In the genomic region with DNA sequence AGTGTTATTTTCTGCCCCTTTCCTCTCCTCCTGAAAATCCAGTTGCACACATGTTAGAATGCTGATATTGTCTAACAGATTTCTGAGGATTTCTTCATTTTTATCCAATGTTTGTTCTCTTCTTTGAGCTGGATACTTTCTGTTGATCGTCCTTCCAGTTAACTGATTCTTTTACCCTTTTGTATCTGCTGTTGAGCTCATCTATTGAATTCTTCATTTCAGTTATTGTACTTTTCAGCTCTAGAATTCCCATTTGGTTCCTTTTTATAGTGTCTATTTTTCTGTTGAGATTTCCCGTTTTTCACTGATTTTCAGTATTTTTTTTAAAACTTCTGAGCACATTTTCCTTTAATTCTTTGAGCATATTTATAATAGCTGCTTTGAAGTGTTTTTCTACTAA, we compare ENCODE assay signal across 26 cellular contexts.
"Had no signal": no experiment of that assay in that cellular context is flagged by ENCODE, and none has a peak within 500 bp of the region (broad histone marks: within the 10 kb centered on the region; RNA-seq: fewer than 3 reads in every experiment).

No MANE protein-coding gene starts in this region.

- H3K4me3 Mint-ChIP-seq: immature natural killer cell; naive thymus-derived CD4-positive, alpha-beta T cell; natural killer cell treated with Interleukin-12 subunit alpha and Interleukin-12 subunit beta and Interleukin-15 and Interleukin-18, amount 100 ng/mL, for 72 hours; stimulated activated naive CD8-positive, alpha-beta T cell treated with anti-CD3 and anti-CD28 coated beads, Interleukin-15, Interleukin-2, amounts not matched to agents 100 ng/mL and 50 ng/mL, for 24 hours; type B pancreatic cell had no signal

- H3K9me3 Mint-ChIP-seq: natural killer cell treated with Interleukin-12 subunit alpha and Interleukin-12 subunit beta and Interleukin-15 and Interleukin-18, amount 100 ng/mL, for 72 hours; type B pancreatic cell had no signal

- H3K4me3 ChIP-seq: left lung, lung, mucosa of descending colon, ovary, right atrium auricular region, skin epidermis, suprapubic skin, thoracic aorta, tibial nerve, uterus had no signal

- H3K9me3 ChIP-seq: mucosa of descending colon, suprapubic skin, thoracic aorta, uterus had no signal

- H3K27me3 ChIP-seq: left lung, ovary, right atrium auricular region, suprapubic skin, tibial nerve, uterus had no signal

- ATAC-seq: left colon; left lung; mucosa of descending colon; naive thymus-derived CD4-positive, alpha-beta T cell; natural killer cell treated with Interleukin-12 subunit alpha and Interleukin-12 subunit beta and Interleukin-15 and Interleukin-18, amount 100 ng/mL, for 72 hours; sciatic nerve had no signal

- H3K27ac Mint-ChIP-seq: immature natural killer cell; naive thymus-derived CD4-positive, alpha-beta T cell; natural killer cell treated with Interleukin-12 subunit alpha and Interleukin-12 subunit beta and Interleukin-15 and Interleukin-18, amount 100 ng/mL, for 72 hours; progenitor cell of endocrine pancreas; stimulated activated naive CD8-positive, alpha-beta T cell treated with anti-CD3 and anti-CD28 coated beads, Interleukin-15, Interleukin-2, amounts not matched to agents 100 ng/mL and 50 ng/mL, for 24 hours; type B pancreatic cell had no signal

- H3K4me1 ChIP-seq: suprapubic skin, uterus had no signal

- H3K27me3 Mint-ChIP-seq: progenitor cell of endocrine pancreas, type B pancreatic cell had no signal

- H3K36me3 ChIP-seq: left lung, ovary, right atrium auricular region, suprapubic skin, thoracic aorta, uterus had no signal

- H3K27ac ChIP-seq: left lung, ovary, skin epidermis, suprapubic skin, thoracic aorta, tibial nerve, uterus had no signal

- DNase-seq: hypothalamus; immature natural killer cell; kidney; left colon; left lung; midbrain; mucosa of descending colon; naive thymus-derived CD4-positive, alpha-beta T cell; stimulated activated CD4-positive, alpha-beta T cell treated with anti-CD3 and anti-CD28 coated beads, Interleukin-12 subunit alpha, Interleukin-12 subunit beta, amount 100 ng/mL, for 4 hours; stimulated activated CD4-positive, alpha-beta T cell treated with anti-CD3 and anti-CD28 coated beads, Interleukin-15, amount 100 ng/mL, for 24 hours; stimulated activated CD4-positive, alpha-beta T cell treated with anti-CD3 and anti-CD28 coated beads, Interleukin-2, amount 100 ng/mL, for 24 hours; stimulated activated CD4-positive, alpha-beta T cell treated with anti-CD3 and anti-CD28 coated beads, Interleukin-4, amount 100 ng/mL, for 1 hour; stimulated activated naive CD4-positive, alpha-beta T cell; uterus had no signal
